In the genomic region with DNA sequence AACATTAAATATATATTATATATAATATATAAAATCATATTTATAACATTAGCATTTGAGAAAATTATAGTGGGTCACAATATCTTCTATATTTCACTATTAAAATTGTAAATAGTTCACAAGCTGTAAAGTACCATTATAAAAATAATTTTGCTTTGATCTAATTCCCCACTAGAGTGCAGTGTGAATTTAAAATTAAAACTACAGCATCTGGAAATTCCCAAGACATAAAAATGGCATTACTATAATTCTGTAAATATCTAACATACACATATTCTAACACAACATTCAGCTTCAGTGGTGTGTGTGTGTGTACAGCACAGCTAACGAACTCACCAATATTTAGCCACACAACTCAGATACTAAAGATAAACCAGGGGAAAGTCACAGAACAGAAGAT, we compare ENCODE assay signal across 1 cellular context.
TF ChIP-seq lines count a peak whose summit lies in the region.

No MANE protein-coding gene starts in this region.

TF ChIP-seq in liver, 16 proteins besides CTCF, POLR2A, EP300 and RAD21 (continued from another document):
- TF ChIP-seq, protein P1, sequence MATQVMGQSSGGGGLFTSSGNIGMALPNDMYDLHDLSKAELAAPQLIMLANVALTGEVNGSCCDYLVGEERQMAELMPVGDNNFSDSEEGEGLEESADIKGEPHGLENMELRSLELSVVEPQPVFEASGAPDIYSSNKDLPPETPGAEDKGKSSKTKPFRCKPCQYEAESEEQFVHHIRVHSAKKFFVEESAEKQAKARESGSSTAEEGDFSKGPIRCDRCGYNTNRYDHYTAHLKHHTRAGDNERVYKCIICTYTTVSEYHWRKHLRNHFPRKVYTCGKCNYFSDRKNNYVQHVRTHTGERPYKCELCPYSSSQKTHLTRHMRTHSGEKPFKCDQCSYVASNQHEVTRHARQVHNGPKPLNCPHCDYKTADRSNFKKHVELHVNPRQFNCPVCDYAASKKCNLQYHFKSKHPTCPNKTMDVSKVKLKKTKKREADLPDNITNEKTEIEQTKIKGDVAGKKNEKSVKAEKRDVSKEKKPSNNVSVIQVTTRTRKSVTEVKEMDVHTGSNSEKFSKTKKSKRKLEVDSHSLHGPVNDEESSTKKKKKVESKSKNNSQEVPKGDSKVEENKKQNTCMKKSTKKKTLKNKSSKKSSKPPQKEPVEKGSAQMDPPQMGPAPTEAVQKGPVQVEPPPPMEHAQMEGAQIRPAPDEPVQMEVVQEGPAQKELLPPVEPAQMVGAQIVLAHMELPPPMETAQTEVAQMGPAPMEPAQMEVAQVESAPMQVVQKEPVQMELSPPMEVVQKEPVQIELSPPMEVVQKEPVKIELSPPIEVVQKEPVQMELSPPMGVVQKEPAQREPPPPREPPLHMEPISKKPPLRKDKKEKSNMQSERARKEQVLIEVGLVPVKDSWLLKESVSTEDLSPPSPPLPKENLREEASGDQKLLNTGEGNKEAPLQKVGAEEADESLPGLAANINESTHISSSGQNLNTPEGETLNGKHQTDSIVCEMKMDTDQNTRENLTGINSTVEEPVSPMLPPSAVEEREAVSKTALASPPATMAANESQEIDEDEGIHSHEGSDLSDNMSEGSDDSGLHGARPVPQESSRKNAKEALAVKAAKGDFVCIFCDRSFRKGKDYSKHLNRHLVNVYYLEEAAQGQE (IDR thresholded peaks at IDR 0.05), result no peak
- no peak for TF ChIP-seq FOXA2 (IDR thresholded peaks at IDR 0.05)
- TF ChIP-seq, protein P2, sequence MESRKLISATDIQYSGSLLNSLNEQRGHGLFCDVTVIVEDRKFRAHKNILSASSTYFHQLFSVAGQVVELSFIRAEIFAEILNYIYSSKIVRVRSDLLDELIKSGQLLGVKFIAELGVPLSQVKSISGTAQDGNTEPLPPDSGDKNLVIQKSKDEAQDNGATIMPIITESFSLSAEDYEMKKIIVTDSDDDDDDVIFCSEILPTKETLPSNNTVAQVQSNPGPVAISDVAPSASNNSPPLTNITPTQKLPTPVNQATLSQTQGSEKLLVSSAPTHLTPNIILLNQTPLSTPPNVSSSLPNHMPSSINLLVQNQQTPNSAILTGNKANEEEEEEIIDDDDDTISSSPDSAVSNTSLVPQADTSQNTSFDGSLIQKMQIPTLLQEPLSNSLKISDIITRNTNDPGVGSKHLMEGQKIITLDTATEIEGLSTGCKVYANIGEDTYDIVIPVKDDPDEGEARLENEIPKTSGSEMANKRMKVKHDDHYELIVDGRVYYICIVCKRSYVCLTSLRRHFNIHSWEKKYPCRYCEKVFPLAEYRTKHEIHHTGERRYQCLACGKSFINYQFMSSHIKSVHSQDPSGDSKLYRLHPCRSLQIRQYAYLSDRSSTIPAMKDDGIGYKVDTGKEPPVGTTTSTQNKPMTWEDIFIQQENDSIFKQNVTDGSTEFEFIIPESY (IDR thresholded peaks at IDR 0.05), result no peak
